Comparison of ENCODE assay signal across 25 cellular contexts in genomic region chr1:186761358-186761757, GRCh38.
DNase-seq lines count a peak whose midpoint lies in the region; ATAC-seq, FAIRE-seq and TF ChIP-seq lines count a peak whose summit lies in the region.
"Had no signal": no experiment of that assay in that cellular context is flagged by ENCODE, and none has a peak within 500 bp of the region (broad histone marks: within the 10 kb centered on the region; RNA-seq: fewer than 3 reads in every experiment).

No MANE protein-coding gene starts in this region.

- intact Hi-C loops in activated T-helper 2 cell treated with anti-CD3 and anti-CD28 coated beads, Interferon-gamma antibody, Interleukin-2, Interleukin-4, amounts not matched to agents 10 μg/mL and 5 μg/mL and 100 μg/mL, durations not matched to agents 14 hours and 24 hours and 36 hours (cut with micrococcal nuclease): no loop called here

- H3K27me3 ChIP-seq in gastroesophageal sphincter: no peaks in the 10 kb centered on the region

- peaks cover 38% of the 10 kb centered on the region for H3K4me1 Mint-ChIP-seq in activated T-helper 2 cell treated with anti-CD3 and anti-CD28 coated beads, Interferon-gamma antibody, Interleukin-2, Interleukin-4, amounts not matched to agents 10 μg/mL and 5 μg/mL and 100 μg/mL, durations not matched to agents 14 hours and 24 hours and 36 hours (ENCODE audit: low read depth)
- H3K4me1 Mint-ChIP-seq: B cell had no signal

- H3K36me3 Mint-ChIP-seq in activated T-helper 2 cell treated with anti-CD3 and anti-CD28 coated beads, Interferon-gamma antibody, Interleukin-2, Interleukin-4, amounts not matched to agents 10 μg/mL and 5 μg/mL and 100 μg/mL, durations not matched to agents 14 hours and 24 hours and 36 hours (ENCODE audit: low read depth): no peaks in the 10 kb centered on the region

- no peaks in the 10 kb centered on the region for H3K9me3 ChIP-seq in gastroesophageal sphincter

- FAIRE-seq in GM19239 (lab: Jason Lieb, UNC): peak; percentile 33
- FAIRE-seq: colon, frontal cortex, HTR-8/SVneo, small intestine had no signal

- no peak for TF ChIP-seq CTCF in gastroesophageal sphincter (IDR thresholded peaks at IDR 0.05)

- no peaks in the 10 kb centered on the region for H3K9me3 Mint-ChIP-seq in activated T-helper 2 cell treated with anti-CD3 and anti-CD28 coated beads, Interferon-gamma antibody, Interleukin-2, Interleukin-4, amounts not matched to agents 10 μg/mL and 5 μg/mL and 100 μg/mL, durations not matched to agents 14 hours and 24 hours and 36 hours

- H3K27ac Mint-ChIP-seq in activated T-helper 2 cell treated with anti-CD3 and anti-CD28 coated beads, Interferon-gamma antibody, Interleukin-2, Interleukin-4, amounts not matched to agents 10 μg/mL and 5 μg/mL and 100 μg/mL, durations not matched to agents 14 hours and 24 hours and 36 hours: peak overlapping the region; percentile 44
- H3K27ac Mint-ChIP-seq: B cell had no signal

- no peaks in the 10 kb centered on the region for H3K36me3 ChIP-seq in gastroesophageal sphincter
- H3K36me3 ChIP-seq: WERI-Rb-1 had no signal

- H3K27ac ChIP-seq in gastroesophageal sphincter: no peak overlapping the region
- H3K27ac ChIP-seq: parathyroid adenoma, WERI-Rb-1 had no signal

- H3K4me1 ChIP-seq in gastroesophageal sphincter: peaks cover 0 to 4% (median 0%) of the 10 kb centered on the region in 3 donors

- ATAC-seq in GM21529 (IDR thresholded peaks at IDR 0.05; ENCODE audit: unreplicated experiment): peak; percentile 71
- peak; percentile 55 for ATAC-seq in HG03108 (IDR thresholded peaks at IDR 0.05; ENCODE audit: unreplicated experiment)
- ATAC-seq in gastroesophageal sphincter: no peak
- ATAC-seq: left ventricle myocardium superior, Panc1 had no signal

- H3K4me3 Mint-ChIP-seq in activated T-helper 2 cell treated with anti-CD3 and anti-CD28 coated beads, Interferon-gamma antibody, Interleukin-2, Interleukin-4, amounts not matched to agents 10 μg/mL and 5 μg/mL and 100 μg/mL, durations not matched to agents 14 hours and 24 hours and 36 hours (ENCODE audit: low read depth): no peak overlapping the region
- H3K4me3 Mint-ChIP-seq: B cell had no signal

- TF ChIP-seq POLR2A in gastroesophageal sphincter (IDR thresholded peaks at IDR 0.05): no peak

- H3K4me3 ChIP-seq in gastroesophageal sphincter: no peak overlapping the region

- no peak for TF ChIP-seq EP300 in gastroesophageal sphincter (IDR thresholded peaks at IDR 0.05)

- peaks cover under 1% of the 10 kb centered on the region for H3K27me3 Mint-ChIP-seq in activated T-helper 2 cell treated with anti-CD3 and anti-CD28 coated beads, Interferon-gamma antibody, Interleukin-2, Interleukin-4, amounts not matched to agents 10 μg/mL and 5 μg/mL and 100 μg/mL, durations not matched to agents 14 hours and 24 hours and 36 hours (ENCODE audit: low read depth)
- H3K27me3 Mint-ChIP-seq: B cell had no signal

- DNase-seq in GM19239 (ENCODE audit: insufficient read length, low spot score): no peak
- DNase-seq in activated T-helper 2 cell treated with anti-CD3 and anti-CD28 coated beads, Interferon-gamma antibody, Interleukin-2, Interleukin-4, amounts not matched to agents 10 μg/mL and 5 μg/mL and 100 μg/mL, durations not matched to agents 14 hours and 24 hours and 36 hours (ENCODE audit: low spot score): no peak
- no peak for DNase-seq in SHP77 (lab: John Stamatoyannopoulos, UW)
- no peak for DNase-seq in NCI-H510A (lab: John Stamatoyannopoulos, UW)
- no peak for DNase-seq in NCI-H526 treated with DMSO at 0.1 percent for 48 hours (lab: John Stamatoyannopoulos, UW)
- DNase-seq: activated CD8-positive, alpha-beta memory T cell treated with anti-CD3 and anti-CD28 coated beads for 24 hours; activated effector memory CD4-positive, alpha-beta T cell treated with Interleukin-2 at 50 U/mL for 16 hours; aorta; DMS 273 treated with DMSO at 0.1 percent for 48 hours; GOT3; left ventricle myocardium superior; NCI-H2029 treated with DMSO at 0.1 percent for 48 hours; NCI-H524; small intestine; SW 1271; WERI-Rb-1 had no signal
